8 cellular contexts compared by ENCODE assay signal in genomic region chr11:83071641-83072591, GRCh38. TPM values are rescaled to one million over a fixed set of nuclear protein-coding genes. Genes with fewer than 3 reads are reported as not detected.
DNase-seq lines count a peak whose midpoint lies in the region; ATAC-seq lines count a peak whose summit lies in the region.

TSS of gene RAB30 (minus strand) at chr11:83071897. CDS start at chr11:82997316, 74,581 bp downstream.

- H3K9me3 ChIP-seq in BLaER1: no peaks in the 10 kb centered on the region

- peaks cover 34% of the 10 kb centered on the region for H3K27me3 ChIP-seq in BLaER1

- H3K27ac ChIP-seq in BLaER1: peak within 1 kb of the TSS; percentile 95

- intact Hi-C loops in activated CD4-positive, alpha-beta T cell treated with anti-CD3 and anti-CD28 coated beads, Interleukin-2, amount 10 ng/mL, durations not matched to agents 24 days and 14 days (cut with micrococcal nuclease): loop anchor here (1.0 to 2.0 kb wide), 10 partner anchors 9 to 214 kb away; partner anchors contain the start of genes ANKRD42, CCDC90B and DDIAS

- H3K4me3 Mint-ChIP-seq in activated CD4-positive, alpha-beta T cell treated with anti-CD3 and anti-CD28 coated beads, Interleukin-2, amount 10 ng/mL, durations not matched to agents 24 days and 14 days: no peak within 1 kb of the TSS

- H3K9me3 Mint-ChIP-seq in activated CD4-positive, alpha-beta T cell treated with anti-CD3 and anti-CD28 coated beads, Interleukin-2, amount 10 ng/mL, durations not matched to agents 24 days and 14 days: no peaks in the 10 kb centered on the region

- peaks cover 24% of the 10 kb centered on the region for H3K4me1 ChIP-seq in BLaER1

- H4K20me1 ChIP-seq in BLaER1: peaks cover 8% of the 10 kb centered on the region; the same call in 1 of the 2 replicates

- H3K4me1 Mint-ChIP-seq in activated CD4-positive, alpha-beta T cell treated with anti-CD3 and anti-CD28 coated beads, Interleukin-2, amount 10 ng/mL, durations not matched to agents 24 days and 14 days: peaks cover 32% of the 10 kb centered on the region

- peaks cover 32% of the 10 kb centered on the region for H3K36me3 Mint-ChIP-seq in activated CD4-positive, alpha-beta T cell treated with anti-CD3 and anti-CD28 coated beads, Interleukin-2, amount 10 ng/mL, durations not matched to agents 24 days and 14 days (ENCODE audit: low read depth)

- H3K36me3 ChIP-seq in BLaER1: peaks cover 25% of the 10 kb centered on the region

- peak within 1 kb of the TSS; percentile 76 for H3K4me3 ChIP-seq in BLaER1

- H3K27ac Mint-ChIP-seq in activated CD4-positive, alpha-beta T cell treated with anti-CD3 and anti-CD28 coated beads, Interleukin-2, amount 10 ng/mL, durations not matched to agents 24 days and 14 days: no peak within 1 kb of the TSS

- H3K4me2 ChIP-seq in BLaER1: peak within 1 kb of the TSS; percentile 97

- H3K9ac ChIP-seq in BLaER1: peak within 1 kb of the TSS; percentile 93

- DNase-seq in NCI-H524 treated with DMSO at 0.1 percent for 48 hours (lab: John Stamatoyannopoulos, UW): peak; percentile 96
- peak; percentile 98 for DNase-seq in activated CD4-positive, alpha-beta T cell treated with anti-CD3 and anti-CD28 coated beads, Interleukin-2, amount 10 ng/mL, durations not matched to agents 24 days and 14 days
- peak; percentile 20 for DNase-seq in cortex of kidney (lab: John Stamatoyannopoulos, UW)
- DNase-seq in left kidney (ENCODE audit: low read depth, low spot score): peak; percentile 100
- DNase-seq in stimulated activated CD4-positive, alpha-beta T cell treated with anti-CD3 and anti-CD28 coated beads, Interleukin-2, amount 100 ng/mL, for 24 hours: peak; percentile 87 to 92

- no peaks in the 10 kb centered on the region for H3K27me3 Mint-ChIP-seq in activated CD4-positive, alpha-beta T cell treated with anti-CD3 and anti-CD28 coated beads, Interleukin-2, amount 10 ng/mL, durations not matched to agents 24 days and 14 days

- ATAC-seq in GM19324 (IDR thresholded peaks at IDR 0.05; ENCODE audit: low FRiP score, unreplicated experiment): peak; percentile 94
- ATAC-seq in HG03460 (IDR thresholded peaks at IDR 0.05; ENCODE audit: unreplicated experiment): peak; percentile 95

RNA-seq across cellular contexts. Expression of gene RAB30, which starts in this region (rescaled TPM):
- 13.6 and 15.4 TPM in 2 replicates for total RNA-seq in activated CD4-positive, alpha-beta T cell treated with anti-CD3 and anti-CD28 coated beads, Interleukin-2, amount 10 ng/mL, durations not matched to agents 24 days and 14 days

Comparison
In these comparisons a context has a peak if more than half of its experiments do, and no peak if none do; other contexts are left out.
1. Peak in every context shown above with its lines: DNase-seq, ATAC-seq, H3K4me3 ChIP-seq and H3K27ac ChIP-seq.
2. DNase-seq: peak in every context shown above with its lines; median percentile 100 in left kidney; 98 in activated CD4-positive, alpha-beta T cell treated with anti-CD3 and anti-CD28 coated beads, Interleukin-2, amount 10 ng/mL, durations not matched to agents 24 days and 14 days; 96 in NCI-H524 treated with DMSO at 0.1 percent for 48 hours; 90 in stimulated activated CD4-positive, alpha-beta T cell treated with anti-CD3 and anti-CD28 coated beads, Interleukin-2, amount 100 ng/mL, for 24 hours; 20 in cortex of kidney.